In the genomic region with DNA sequence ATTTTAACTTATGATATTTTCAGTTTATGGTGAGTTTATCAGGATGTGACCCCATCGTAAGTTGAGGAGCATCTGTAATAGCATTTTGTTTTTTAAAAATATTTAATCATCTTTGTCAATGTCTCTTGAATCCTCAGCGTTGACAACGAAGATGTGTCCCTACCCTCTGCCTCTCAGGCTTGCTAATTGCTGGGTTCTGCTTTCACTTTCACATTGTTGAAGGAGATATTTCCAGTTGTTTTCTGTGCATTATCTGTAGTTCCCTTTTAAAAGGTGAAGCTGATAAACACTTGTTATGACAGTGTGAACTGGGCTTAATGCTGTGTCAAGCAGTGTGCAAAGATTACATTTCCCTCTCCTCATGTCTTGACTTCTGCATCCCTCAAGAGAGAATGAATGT, we compare ENCODE assay signal across 12 cellular contexts. TPM values are rescaled to one million over a fixed set of nuclear protein-coding genes. Genes with fewer than 3 reads are reported as not detected.
A peak's percentile ranks its signal among the peaks of the same experiment; 100 is the strongest.
DNase-seq lines count a peak whose midpoint lies in the region; ATAC-seq and TF ChIP-seq lines count a peak whose summit lies in the region.
"Had no signal": no experiment of that assay in that cellular context is flagged by ENCODE, and none has a peak within 500 bp of the region (broad histone marks: within the 10 kb centered on the region; RNA-seq: fewer than 3 reads in every experiment).

No MANE protein-coding gene starts in this region.

- peak; percentile 53 to 55 for ATAC-seq in activated CD4-positive, CD25-positive, alpha-beta regulatory T cell treated with anti-CD3 and anti-CD28 coated beads, Interleukin-2, amount 50 U/mL, for 24 hours
- ATAC-seq in natural killer cell, result peak; percentile 42 to 57 (median 54)
- no peak for ATAC-seq in GM19397 (IDR thresholded peaks at IDR 0.05; ENCODE audit: unreplicated experiment)
- ATAC-seq in GM19452 (IDR thresholded peaks at IDR 0.05; ENCODE audit: unreplicated experiment), result no peak
- ATAC-seq: left lung had no signal

- DNase-seq in activated CD4-positive, CD25-positive, alpha-beta regulatory T cell (lab: John Stamatoyannopoulos, UW), result no peak
- DNase-seq in NAMALWA (ENCODE audit: low spot score), result peak; percentile 25
- no peak for DNase-seq in activated naive CD8-positive, alpha-beta T cell treated with anti-CD3 and anti-CD28 coated beads for 36 hours
- no peak for DNase-seq in natural killer cell
- no peak for DNase-seq in progenitor cell of endocrine pancreas (ENCODE audit: low spot score, unreplicated experiment)
- DNase-seq: left lung, SHP77 treated with DMSO at 0.1 percent for 48 hours, tibial artery had no signal

- no peaks in the 10 kb centered on the region for H3K27me3 Mint-ChIP-seq in activated naive CD8-positive, alpha-beta T cell treated with anti-CD3 and anti-CD28 coated beads for 36 hours
- no peaks in the 10 kb centered on the region for H3K27me3 Mint-ChIP-seq in natural killer cell (ENCODE audit: low read depth in 2 of 2)
- H3K27me3 Mint-ChIP-seq in progenitor cell of endocrine pancreas, result no peaks in the 10 kb centered on the region

- H3K27ac Mint-ChIP-seq in activated naive CD8-positive, alpha-beta T cell treated with anti-CD3 and anti-CD28 coated beads for 36 hours, result peak overlapping the region; percentile 59
- H3K27ac Mint-ChIP-seq in natural killer cell (peak overlapping the region; percentile 11 to 77), progenitor cell of endocrine pancreas (no peak overlapping the region)
- H3K27ac Mint-ChIP-seq: neural progenitor cell had no signal

- peaks cover 11% of the 10 kb centered on the region for H3K4me1 Mint-ChIP-seq in activated naive CD8-positive, alpha-beta T cell treated with anti-CD3 and anti-CD28 coated beads for 36 hours
- peaks cover 31 to 33% of the 10 kb centered on the region in 2 donors for H3K4me1 Mint-ChIP-seq in natural killer cell
- H3K4me1 Mint-ChIP-seq in progenitor cell of endocrine pancreas (ENCODE audit: low read depth), result peaks cover 4% of the 10 kb centered on the region
- H3K4me1 Mint-ChIP-seq: neural progenitor cell had no signal

- H3K36me3 Mint-ChIP-seq in activated naive CD8-positive, alpha-beta T cell treated with anti-CD3 and anti-CD28 coated beads for 36 hours, result peaks cover 55% of the 10 kb centered on the region
- H3K36me3 Mint-ChIP-seq in natural killer cell (peaks cover 13% of the 10 kb centered on the region), progenitor cell of endocrine pancreas (ENCODE audit: insufficient read depth) (peaks cover 34% of the 10 kb centered on the region)

- TF ChIP-seq CTCF in natural killer cell (IDR thresholded peaks at IDR 0.05), result no peak
- TF ChIP-seq CTCF in progenitor cell of endocrine pancreas (IDR thresholded peaks at IDR 0.05; ENCODE audit: unreplicated experiment), result no peak

- intact Hi-C loops in natural killer cell (cut with micrococcal nuclease), result no loop called here

- H3K9me3 Mint-ChIP-seq in activated naive CD8-positive, alpha-beta T cell treated with anti-CD3 and anti-CD28 coated beads for 36 hours, result no peaks in the 10 kb centered on the region
- no peaks in the 10 kb centered on the region for H3K9me3 Mint-ChIP-seq in natural killer cell
- H3K9me3 Mint-ChIP-seq in progenitor cell of endocrine pancreas (ENCODE audit: low read depth), result no peaks in the 10 kb centered on the region
- H3K9me3 Mint-ChIP-seq: neural progenitor cell had no signal

- no peak overlapping the region for H3K4me3 Mint-ChIP-seq in activated naive CD8-positive, alpha-beta T cell treated with anti-CD3 and anti-CD28 coated beads for 36 hours
- H3K4me3 Mint-ChIP-seq in natural killer cell, result peak overlapping the region; percentile 40
- H3K4me3 Mint-ChIP-seq in progenitor cell of endocrine pancreas (ENCODE audit: low read depth), result no peak overlapping the region
- H3K4me3 Mint-ChIP-seq: neural progenitor cell had no signal

RNA-seq across cellular contexts. Expression of gene CSE1L, which starts 54.8 kb away (rescaled TPM):
- total RNA-seq in activated naive CD8-positive, alpha-beta T cell treated with anti-CD3 and anti-CD28 coated beads for 36 hours, result 100 to 1,000 TPM; 162 to 170 TPM
- total RNA-seq in natural killer cell (10 to 100 TPM; 24.6 to 29.5 (median 25.8) TPM), progenitor cell of endocrine pancreas (99.9 and 100 TPM in 2 replicates)

Comparison
In these comparisons a context has a peak if more than half of its experiments do, and no peak if none do; other contexts are left out.
1. ATAC-seq: peak in activated CD4-positive, CD25-positive, alpha-beta regulatory T cell treated with anti-CD3 and anti-CD28 coated beads, Interleukin-2, amount 50 U/mL, for 24 hours (2 of 2) and natural killer cell (3 of 3); none in GM19397 (single experiment) and GM19452 (single experiment).